In the genomic region with DNA sequence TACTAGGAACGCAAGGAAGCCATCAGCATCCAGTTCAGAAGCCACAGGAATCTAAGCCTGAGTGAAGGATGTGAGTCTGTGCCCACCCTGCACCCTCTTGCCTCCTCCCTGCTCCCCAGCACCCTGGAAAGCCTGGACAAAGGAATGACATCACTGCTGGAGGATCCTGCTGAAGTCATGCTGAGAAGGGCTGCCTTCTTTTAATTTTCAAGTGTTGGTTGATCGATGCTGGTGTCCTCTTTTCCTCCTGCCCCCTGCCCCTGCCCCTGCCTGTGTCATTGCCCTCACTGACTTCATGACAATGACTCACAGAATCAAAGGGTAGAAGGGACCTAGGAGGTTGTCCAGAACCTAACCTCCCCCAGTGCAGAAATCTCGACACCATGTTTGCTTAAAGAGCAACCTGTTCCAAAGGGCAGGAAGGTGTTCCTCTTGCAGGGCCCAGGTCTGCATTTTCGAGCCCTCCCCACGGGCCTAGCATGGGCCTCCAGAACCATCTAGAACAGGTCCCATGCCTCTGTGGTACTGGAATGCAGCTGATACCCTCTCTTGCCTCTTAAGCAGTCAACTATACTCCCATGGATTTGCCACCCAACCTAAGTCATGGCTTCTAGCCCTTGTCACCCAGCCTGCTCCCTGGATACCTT, we compare ENCODE assay signal across 1 cellular context.
TF ChIP-seq lines count a peak whose summit lies in the region.

No MANE protein-coding gene starts in this region.

TF ChIP-seq in liver, 16 proteins besides CTCF, POLR2A, EP300 and RAD21 (continued from another document):
- TF ChIP-seq, protein P1, sequence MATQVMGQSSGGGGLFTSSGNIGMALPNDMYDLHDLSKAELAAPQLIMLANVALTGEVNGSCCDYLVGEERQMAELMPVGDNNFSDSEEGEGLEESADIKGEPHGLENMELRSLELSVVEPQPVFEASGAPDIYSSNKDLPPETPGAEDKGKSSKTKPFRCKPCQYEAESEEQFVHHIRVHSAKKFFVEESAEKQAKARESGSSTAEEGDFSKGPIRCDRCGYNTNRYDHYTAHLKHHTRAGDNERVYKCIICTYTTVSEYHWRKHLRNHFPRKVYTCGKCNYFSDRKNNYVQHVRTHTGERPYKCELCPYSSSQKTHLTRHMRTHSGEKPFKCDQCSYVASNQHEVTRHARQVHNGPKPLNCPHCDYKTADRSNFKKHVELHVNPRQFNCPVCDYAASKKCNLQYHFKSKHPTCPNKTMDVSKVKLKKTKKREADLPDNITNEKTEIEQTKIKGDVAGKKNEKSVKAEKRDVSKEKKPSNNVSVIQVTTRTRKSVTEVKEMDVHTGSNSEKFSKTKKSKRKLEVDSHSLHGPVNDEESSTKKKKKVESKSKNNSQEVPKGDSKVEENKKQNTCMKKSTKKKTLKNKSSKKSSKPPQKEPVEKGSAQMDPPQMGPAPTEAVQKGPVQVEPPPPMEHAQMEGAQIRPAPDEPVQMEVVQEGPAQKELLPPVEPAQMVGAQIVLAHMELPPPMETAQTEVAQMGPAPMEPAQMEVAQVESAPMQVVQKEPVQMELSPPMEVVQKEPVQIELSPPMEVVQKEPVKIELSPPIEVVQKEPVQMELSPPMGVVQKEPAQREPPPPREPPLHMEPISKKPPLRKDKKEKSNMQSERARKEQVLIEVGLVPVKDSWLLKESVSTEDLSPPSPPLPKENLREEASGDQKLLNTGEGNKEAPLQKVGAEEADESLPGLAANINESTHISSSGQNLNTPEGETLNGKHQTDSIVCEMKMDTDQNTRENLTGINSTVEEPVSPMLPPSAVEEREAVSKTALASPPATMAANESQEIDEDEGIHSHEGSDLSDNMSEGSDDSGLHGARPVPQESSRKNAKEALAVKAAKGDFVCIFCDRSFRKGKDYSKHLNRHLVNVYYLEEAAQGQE (IDR thresholded peaks at IDR 0.05) = peak; percentile 62
